16 cellular contexts compared by ENCODE assay signal in the genomic region with DNA sequence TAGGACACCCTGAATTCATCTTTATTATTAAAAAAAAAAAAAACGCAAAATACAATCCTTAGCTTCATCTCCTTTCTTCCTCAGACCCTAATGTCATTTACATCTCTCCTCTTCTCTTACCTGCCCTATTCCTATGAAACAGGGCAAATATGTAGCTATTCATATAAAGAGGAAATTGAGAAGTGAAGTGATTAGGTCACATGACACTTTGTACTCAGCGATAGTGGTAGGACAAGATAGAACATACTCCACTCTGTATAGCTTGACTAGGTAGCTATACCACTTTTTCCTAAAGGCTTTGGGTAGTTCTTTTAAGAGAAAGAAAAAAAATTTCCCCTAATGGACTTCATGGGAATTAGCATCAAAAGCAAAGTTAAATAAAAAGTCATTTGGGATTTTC. TPM values are rescaled to one million over a fixed set of nuclear protein-coding genes. Genes with fewer than 3 reads are reported as not detected.
DNase-seq lines count a peak whose midpoint lies in the region; ATAC-seq, FAIRE-seq and TF ChIP-seq lines count a peak whose summit lies in the region.
"Had no signal": no experiment of that assay in that cellular context is flagged by ENCODE, and none has a peak within 500 bp of the region (broad histone marks: within the 10 kb centered on the region; RNA-seq: fewer than 3 reads in every experiment).

No MANE protein-coding gene starts in this region.

- H3K9me1 ChIP-seq in K562 (ENCODE audit: control insufficient read depth, insufficient read depth, low read length): no peaks in the 10 kb centered on the region

- H3K27me3 ChIP-seq in K562 (ENCODE audit: control insufficient read depth in 2 of 2, insufficient read depth in 2 of 2, low read length in 2 of 2) (peaks cover 16 to 24% of the 10 kb centered on the region in 2 experiments), lower lobe of right lung (ENCODE audit: low read depth) (no peaks in the 10 kb centered on the region), psoas muscle (ENCODE audit: insufficient read depth in 3 of 3, low read length in 2 of 3) (peaks cover 0 to 7% (median 0%) of the 10 kb centered on the region in 3 donors), upper lobe of right lung (peaks cover under 1% of the 10 kb centered on the region), Peyer's patch (no peaks in the 10 kb centered on the region)

- H3K36me3 ChIP-seq in K562 (ENCODE audit: control insufficient read depth, insufficient read depth, low read length) (no peaks in the 10 kb centered on the region), lower lobe of right lung (no peaks in the 10 kb centered on the region), psoas muscle (ENCODE audit: insufficient read depth in 1 of 2, low read depth in 1 of 2) (no peaks in the 10 kb centered on the region), upper lobe of right lung (no peaks in the 10 kb centered on the region), Peyer's patch (no peaks in the 10 kb centered on the region)
- H3K36me3 ChIP-seq: HAP-1 had no signal

- in situ Hi-C loops in K562 (cut with MboI): no loop called here

- TF ChIP-seq POLR2A in K562 (conservative IDR thresholded peaks at IDR 0.05) (no peak), Peyer's patch (IDR thresholded peaks at IDR 0.05) (no peak)

- CTCF ChIA-PET in K562 (lab: Yijun Ruan, JAX; ENCODE audit: low intra/inter-chr PET ratio): no interaction called here

- POLR2A ChIA-PET in K562 (lab: Yijun Ruan, JAX): no interaction called here

- no peak for TF ChIP-seq EP300 in K562 (IDR thresholded peaks at IDR 0.05; ENCODE audit: low read length)

- intact Hi-C loops in K562 (cut with micrococcal nuclease): no loop called here
- intact Hi-C loops in lower lobe of right lung (cut with DNase I): no loop called here
- intact Hi-C loops in psoas muscle (cut with DNase I): loop anchor here in 1 of 2 donors (5.0 kb wide), 1 partner anchor 99 kb away; no protein-coding TSS in a partner anchor
- intact Hi-C loops in upper lobe of right lung (cut with DNase I): no loop called here

- no peaks in the 10 kb centered on the region for H3K4me1 ChIP-seq in K562 (replicated peaks in 1 of 2; ENCODE audit: control insufficient read depth in 2 of 2, insufficient read depth in 2 of 2, low read length in 2 of 2)
- H3K4me1 ChIP-seq in lower lobe of right lung: peaks cover 27% of the 10 kb centered on the region
- peaks cover 32% of the 10 kb centered on the region for H3K4me1 ChIP-seq in psoas muscle
- H3K4me1 ChIP-seq in upper lobe of right lung: peaks cover 22% of the 10 kb centered on the region
- no peaks in the 10 kb centered on the region for H3K4me1 ChIP-seq in Peyer's patch

- no peak for FAIRE-seq in K562 (lab: Jason Lieb, UNC)
- FAIRE-seq: A204.1, GM12878, H1, HepG2, HTR-8/SVneo had no signal

- ATAC-seq in K562: no peak
- ATAC-seq in lower lobe of right lung: no peak
- no peak for ATAC-seq in psoas muscle
- no peak for ATAC-seq in upper lobe of right lung
- ATAC-seq in GM19035 (IDR thresholded peaks at IDR 0.05; ENCODE audit: unreplicated experiment): no peak
- ATAC-seq: GM12878, HepG2 had no signal

- DNase-seq in K562 (ENCODE audit: extremely low read depth in 1 of 4, low spot score in 3 of 4): no peak
- DNase-seq in lower lobe of right lung: no peak
- DNase-seq in psoas muscle: no peak
- no peak for DNase-seq in upper lobe of right lung
- DNase-seq in putamen (ENCODE audit: low spot score): no peak
- DNase-seq in Peyer's patch: no peak
- DNase-seq: Calu3; CD4-positive, alpha-beta T cell; DMS 273 treated with DMSO at 0.1 percent for 48 hours had no signal

- H4K20me1 ChIP-seq in K562 (replicated peaks; ENCODE audit: control insufficient read depth, insufficient read depth, low read length): no peaks in the 10 kb centered on the region

- BruUV-seq in K562 (replicated peaks; lab: Mats Ljungman, UMichigan): no TSS peak

- no peak overlapping the region for H2AFZ ChIP-seq in K562 (ENCODE audit: low read depth, low read length)

- H3K79me2 ChIP-seq in K562 (ENCODE audit: control insufficient read depth, insufficient read depth, low read length): no peaks in the 10 kb centered on the region

- 0% methylated on average over 1 of the region's 2 CpGs for WGBS in K562 (ENCODE audit: insufficient coverage, low coverage, missing lambda C conversion rate)
- 70 to 94% (median 85%) methylated on average over 2 of the region's 2 CpGs for WGBS in psoas muscle, 3 donors

- H3K27ac ChIP-seq in K562 (ENCODE audit: extremely low read depth, low read depth, low read length) (no peak overlapping the region), lower lobe of right lung (no peak overlapping the region), psoas muscle (peak overlapping the region; percentile 82), upper lobe of right lung (peak overlapping the region; percentile 51), Peyer's patch (no peak overlapping the region)

- no peak overlapping the region for H3K4me2 ChIP-seq in K562 (ENCODE audit: insufficient read depth, low read length)

- H3K9me3 ChIP-seq in K562 (replicated peaks; ENCODE audit: control insufficient read depth, insufficient read depth, low read depth, low read length) (no peaks in the 10 kb centered on the region), lower lobe of right lung (no peaks in the 10 kb centered on the region), psoas muscle (no peaks in the 10 kb centered on the region), upper lobe of right lung (no peaks in the 10 kb centered on the region), Peyer's patch (no peaks in the 10 kb centered on the region)
- H3K9me3 ChIP-seq: HAP-1 had no signal

- TF ChIP-seq RAD21 in K562 (CRISPR knock-in tag; conservative IDR thresholded peaks at IDR 0.05 in 1 of 2, IDR thresholded peaks at IDR 0.05 in 1 of 2): no peak

- TF ChIP-seq CTCF in K562 (IDR thresholded peaks at IDR 0.05 in 2 of 3, conservative IDR thresholded peaks at IDR 0.05 in 1 of 3; ENCODE audit: insufficient read depth in 2 of 3, low read depth in 1 of 3, low read length in 3 of 3) (no peak), lower lobe of right lung (IDR thresholded peaks at IDR 0.05) (no peak), psoas muscle (IDR thresholded peaks at IDR 0.05) (no peak), upper lobe of right lung (IDR thresholded peaks at IDR 0.05) (no peak), Peyer's patch (IDR thresholded peaks at IDR 0.05) (no peak)

- no peak overlapping the region for H3K9ac ChIP-seq in K562 (ENCODE audit: insufficient read depth in 1 of 2, low read depth in 2 of 2, low read length in 2 of 2)

- no peak overlapping the region for H3K4me3 ChIP-seq in K562
- H3K4me3 ChIP-seq in lower lobe of right lung: peak overlapping the region; percentile 0
- peak overlapping the region; percentile 24 for H3K4me3 ChIP-seq in psoas muscle
- H3K4me3 ChIP-seq in upper lobe of right lung: peak overlapping the region; percentile 12
- no peak overlapping the region for H3K4me3 ChIP-seq in Peyer's patch
- H3K4me3 ChIP-seq: GM12878, HAP-1 had no signal

TF ChIP-seq in K562, 482 proteins besides CTCF, POLR2A, EP300 and RAD21 (continues in another document):
- TF ChIP-seq, protein P1, sequence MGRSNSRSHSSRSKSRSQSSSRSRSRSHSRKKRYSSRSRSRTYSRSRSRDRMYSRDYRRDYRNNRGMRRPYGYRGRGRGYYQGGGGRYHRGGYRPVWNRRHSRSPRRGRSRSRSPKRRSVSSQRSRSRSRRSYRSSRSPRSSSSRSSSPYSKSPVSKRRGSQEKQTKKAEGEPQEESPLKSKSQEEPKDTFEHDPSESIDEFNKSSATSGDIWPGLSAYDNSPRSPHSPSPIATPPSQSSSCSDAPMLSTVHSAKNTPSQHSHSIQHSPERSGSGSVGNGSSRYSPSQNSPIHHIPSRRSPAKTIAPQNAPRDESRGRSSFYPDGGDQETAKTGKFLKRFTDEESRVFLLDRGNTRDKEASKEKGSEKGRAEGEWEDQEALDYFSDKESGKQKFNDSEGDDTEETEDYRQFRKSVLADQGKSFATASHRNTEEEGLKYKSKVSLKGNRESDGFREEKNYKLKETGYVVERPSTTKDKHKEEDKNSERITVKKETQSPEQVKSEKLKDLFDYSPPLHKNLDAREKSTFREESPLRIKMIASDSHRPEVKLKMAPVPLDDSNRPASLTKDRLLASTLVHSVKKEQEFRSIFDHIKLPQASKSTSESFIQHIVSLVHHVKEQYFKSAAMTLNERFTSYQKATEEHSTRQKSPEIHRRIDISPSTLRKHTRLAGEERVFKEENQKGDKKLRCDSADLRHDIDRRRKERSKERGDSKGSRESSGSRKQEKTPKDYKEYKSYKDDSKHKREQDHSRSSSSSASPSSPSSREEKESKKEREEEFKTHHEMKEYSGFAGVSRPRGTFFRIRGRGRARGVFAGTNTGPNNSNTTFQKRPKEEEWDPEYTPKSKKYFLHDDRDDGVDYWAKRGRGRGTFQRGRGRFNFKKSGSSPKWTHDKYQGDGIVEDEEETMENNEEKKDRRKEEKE (IDR thresholded peaks at IDR 0.05; ENCODE audit: borderline replicate concordance in 1 of 2, control insufficient read depth in 1 of 2, low read depth in 2 of 2, low read length in 1 of 2): no peak
- TF ChIP-seq KDM2B (CRISPR knock-in tag; IDR thresholded peaks at IDR 0.05): no peak

RNA-seq across cellular contexts. Expression of a gene that starts 6.2 kb away (rescaled TPM):
- 13.0 and 17.8 TPM in 2 replicates for total RNA-seq in K562 (2011; cell fraction: chromatin; rRNA removed; ENCODE audit: low replicate concordance)
- 8.3 and 9.8 TPM in 2 replicates for total RNA-seq in K562 (2011; cell fraction: nucleolus; rRNA removed)
- 8.8 and 11.5 TPM in 2 replicates for total RNA-seq in K562 (2011; cell fraction: nucleoplasm; rRNA removed)
- total RNA-seq in K562 (2014; rRNA removed) (11.3 and 11.7 TPM in 2 replicates), K562 (2014; rRNA removed; fragmentation: Illumina TruSeq; extraction: Trizol) (7.9 and 9.9 TPM in 2 replicates), K562 (2015; rRNA removed; fragmentation: Illumina TruSeq; extraction: Trizol) (13.6 and 14.0 TPM in 2 replicates), K562 (2021) (15.8 and 20.3 TPM in 2 replicates), lower lobe of right lung (106 TPM), psoas muscle (10 to 100 TPM; 29.0 to 47.8 (median 35.9) TPM), upper lobe of right lung (110 TPM), Peyer's patch (100 to 1,000 TPM in 1 of 4 donors, 10 to 100 TPM in 3; 20.5 to 110 (median 40.7) TPM)
- polyA plus RNA-seq in K562 (2011; rRNA removed) (11.1 and 12.8 TPM in 2 replicates), K562 (2014; fragmentation: Illumina TruSeq; extraction: Trizol) (11.7 and 13.0 TPM in 2 replicates), K562 (2014; fragmentation: Nextera tagmentation; extraction: Ambion mirVana) (1 to 10 TPM; 4.0 to 5.4 TPM), K562 (2014; rRNA removed) (8.8 and 9.9 TPM in 2 replicates), psoas muscle (10 to 100 TPM in 2 of 3 donors, 1 to 10 TPM in 1; 9.8 to 13.2 (median 10.4) TPM)
- 11.9 and 17.6 TPM in 2 replicates for polyA plus RNA-seq in K562 (2011; cell fraction: cytosol; rRNA removed)
- polyA plus RNA-seq in K562 (2011; cell fraction: nucleus; rRNA removed): 18.5 and 18.6 TPM in 2 replicates
- polyA plus RNA-seq in K562 (2012): 12.4 and 21.1 TPM in 2 replicates
- 24.7 and 30.1 TPM in 2 replicates for polyA minus RNA-seq in K562 (2011; rRNA and poly(A)+ RNA removed)
- 17.8 and 25.1 TPM in 2 replicates for polyA minus RNA-seq in K562 (2011; cell fraction: cytosol; rRNA and poly(A)+ RNA removed)
- polyA minus RNA-seq in K562 (2011; cell fraction: nucleus; rRNA and poly(A)+ RNA removed): 14.0 and 27.1 TPM in 2 replicates
- total RNA-seq: Calu3, HepG2 had no signal
- polyA plus RNA-seq: HepG2 had no signal

Comparison
In these comparisons a context has a peak if more than half of its experiments do, and no peak if none do; other contexts are left out.
1. H3K27ac ChIP-seq: peak in psoas muscle (single experiment) and upper lobe of right lung (single experiment); none in K562 (single experiment), lower lobe of right lung (single experiment) and Peyer's patch (0 of 4).
2. H3K4me3 ChIP-seq: peak in lower lobe of right lung (single experiment), psoas muscle (single experiment) and upper lobe of right lung (single experiment); none in K562 (single experiment) and Peyer's patch (0 of 4).